Comparison of ENCODE assay signal across 12 cellular contexts in the genomic region with DNA sequence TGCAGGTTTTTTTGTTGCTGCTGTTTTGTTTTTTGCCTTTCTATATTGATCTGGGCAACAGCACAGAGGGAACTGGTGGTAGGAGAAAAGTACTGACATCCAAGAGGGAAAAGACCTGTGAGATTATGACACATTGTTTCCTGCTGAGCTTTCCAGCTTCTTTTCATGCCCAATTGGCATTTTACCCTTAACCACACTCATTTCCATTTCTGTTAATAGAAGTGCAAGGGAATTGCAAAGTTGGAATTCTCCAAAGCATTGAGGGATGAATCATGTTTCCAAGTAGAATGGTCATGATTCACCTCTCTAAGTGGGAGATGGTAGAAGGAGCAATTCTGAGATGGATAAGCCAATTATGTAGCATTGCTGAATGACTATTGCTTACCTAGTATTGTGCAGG.
DNase-seq lines count a peak whose midpoint lies in the region; ATAC-seq and TF ChIP-seq lines count a peak whose summit lies in the region.
"Had no signal": no experiment of that assay in that cellular context is flagged by ENCODE, and none has a peak within 500 bp of the region (broad histone marks: within the 10 kb centered on the region; RNA-seq: fewer than 3 reads in every experiment).

No MANE protein-coding gene starts in this region.

- H3K4me3 ChIP-seq in astrocyte of the cerebellum (ENCODE audit: low read depth, low read length) = no peak overlapping the region

- in situ Hi-C loops in astrocyte of the cerebellum (cut with HindIII; ENCODE audit: low sequenced_read_pairs) = no loop called here

- no peak for TF ChIP-seq CTCF in astrocyte of the cerebellum (IDR thresholded peaks at IDR 0.05; ENCODE audit: low read depth, low read length, missing control alignments)

- DNase-seq in A172 (ENCODE audit: low spot score) (peak; percentile 98), HS-27A (ENCODE audit: low read depth) (peak; percentile 38), astrocyte of the cerebellum (ENCODE audit: low read depth) (peak; percentile 99), islet precursor cell (peak; percentile 58), HUDEP-2 (lab: John Stamatoyannopoulos, UW; ENCODE audit: unreplicated experiment in 76 of 76) (no peak)
- no peak for DNase-seq in activated CD8-positive, alpha-beta memory T cell treated with anti-CD3 and anti-CD28 coated beads, Interleukin-2, amount 50 U/mL, for 4 hours
- DNase-seq: activated CD8-positive, alpha-beta memory T cell treated with anti-CD3 and anti-CD28 coated beads for 24 hours; MM.1S; NCI-H526 treated with DMSO at 0.1 percent for 48 hours; stimulated activated CD8-positive, alpha-beta memory T cell treated with anti-CD3 and anti-CD28 coated beads, Interleukin-4, amount 100 ng/mL, for 48 hours had no signal

- ATAC-seq in GM19463 (IDR thresholded peaks at IDR 0.05; ENCODE audit: unreplicated experiment) = no peak
- no peak for ATAC-seq in HG03520 (IDR thresholded peaks at IDR 0.05; ENCODE audit: unreplicated experiment)

Comparison
In these comparisons a context has a peak if more than half of its experiments do, and no peak if none do; other contexts are left out.
1. DNase-seq: peak in A172 (single experiment), HS-27A (single experiment), astrocyte of the cerebellum (single experiment) and islet precursor cell (single experiment); none in HUDEP-2 (0 of 76) and activated CD8-positive, alpha-beta memory T cell treated with anti-CD3 and anti-CD28 coated beads, Interleukin-2, amount 50 U/mL, for 4 hours (single experiment).